Comparison of ENCODE assay signal across 21 cellular contexts in the genomic region with DNA sequence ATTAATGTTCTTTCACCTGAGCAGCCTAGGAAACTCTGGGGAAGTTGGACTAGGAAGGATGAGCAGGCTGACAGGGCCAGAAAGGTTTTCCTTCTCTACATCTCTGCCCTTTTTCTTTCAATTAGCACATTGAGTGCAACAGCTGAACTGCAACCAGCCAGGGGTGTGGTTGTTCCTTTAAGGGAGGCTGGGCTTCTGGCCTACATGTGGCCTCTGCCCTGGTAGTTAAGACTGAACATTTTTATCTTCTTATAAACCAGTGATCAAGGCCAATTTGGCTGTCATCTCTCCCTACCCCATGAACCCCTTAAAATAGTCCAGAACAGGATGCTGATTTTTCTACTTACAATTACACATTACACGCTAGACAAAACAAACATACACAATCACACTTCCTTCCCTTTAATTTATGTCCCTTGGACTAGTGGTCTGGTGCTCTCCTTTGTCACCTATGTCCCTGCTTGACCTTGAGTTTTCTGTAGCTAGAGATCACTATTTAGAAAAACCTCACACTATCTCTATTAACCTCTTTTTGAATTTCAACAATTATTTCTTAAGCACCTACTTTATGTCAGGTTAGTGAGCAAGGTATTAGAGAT.
DNase-seq lines count a peak whose midpoint lies in the region; ATAC-seq and TF ChIP-seq lines count a peak whose summit lies in the region.
"Had no signal": no experiment of that assay in that cellular context is flagged by ENCODE, and none has a peak within 500 bp of the region (broad histone marks: within the 10 kb centered on the region; RNA-seq: fewer than 3 reads in every experiment).

No MANE protein-coding gene starts in this region.

- H3K9me3 ChIP-seq in left ventricle myocardium inferior (replicated peaks) (peaks cover 4% of the 10 kb centered on the region), mucosa of descending colon (no peaks in the 10 kb centered on the region)
- H3K9me3 ChIP-seq: A549, BLaER1, esophagus squamous epithelium, prostate gland, tibial artery had no signal

- no peaks in the 10 kb centered on the region for H3K27me3 ChIP-seq in left ventricle myocardium inferior (ENCODE audit: low read depth)
- H3K27me3 ChIP-seq: BLaER1, esophagus squamous epithelium, tibial artery had no signal

- H3K4me1 ChIP-seq in left ventricle myocardium inferior (peaks cover 30% of the 10 kb centered on the region), mucosa of descending colon (ENCODE audit: low read depth) (peaks cover 15% of the 10 kb centered on the region)
- H3K4me1 ChIP-seq: BLaER1, prostate gland had no signal

- H3K27ac ChIP-seq in left ventricle myocardium inferior (replicated peaks), result no peak overlapping the region
- H3K27ac ChIP-seq: A549, BLaER1, esophagus squamous epithelium, prostate gland, tibial artery, VCaP had no signal

- H3K4me3 ChIP-seq in left ventricle myocardium inferior (no peak overlapping the region), mucosa of descending colon (no peak overlapping the region)
- H3K4me3 ChIP-seq: A549, BLaER1, esophagus squamous epithelium, prostate gland, tibial artery had no signal

- DNase-seq in Right ventricle myocardium superior (no peak), left ventricle myocardium inferior (no peak), mucosa of descending colon (peak in 1 of 3 donors; percentile 34), NCI-H2081 (lab: John Stamatoyannopoulos, UW) (no peak), SHP77 treated with DMSO at 0.1 percent for 48 hours (lab: John Stamatoyannopoulos, UW) (no peak)
- DNase-seq in activated CD4-positive, alpha-beta T cell treated with anti-CD3 and anti-CD28 coated beads for 4 hours, result no peak
- DNase-seq: activated CD4-positive, alpha-beta T cell treated with anti-CD3 and anti-CD28 coated beads, Interleukin-2, amount 10 ng/mL, durations not matched to agents 7 days and 5 days; esophagus squamous epithelium; Kasumi-1; NCI-H1092 treated with DMSO at 0.1 percent for 48 hours; NCI-H2081 treated with DMSO at 0.1 percent for 48 hours; stimulated activated CD4-positive, alpha-beta T cell treated with anti-CD3 and anti-CD28 coated beads, Interleukin-2, amount 100 ng/mL, for 48 hours; stimulated activated naive CD8-positive, alpha-beta T cell treated with anti-CD3 and anti-CD28 coated beads, Interleukin-15, Interleukin-2, amounts not matched to agents 100 U/mL and 50 U/mL, for 24 hours; tibial artery had no signal

- ATAC-seq in Right ventricle myocardium superior (ENCODE audit: poor library complexity) (peak; percentile 73), esophagus mucosa (peak; percentile 45), mucosa of descending colon (peak; percentile 81), GM21381 (IDR thresholded peaks at IDR 0.05; ENCODE audit: unreplicated experiment) (no peak)
- ATAC-seq: A549; activated naive CD4-positive, alpha-beta T cell treated with anti-CD3 and anti-CD28 coated beads, Interleukin-2, amount 50 U/mL, for 72 hours; stimulated activated naive CD8-positive, alpha-beta T cell treated with anti-CD3 and anti-CD28 coated beads, Interleukin-15, Interleukin-2, amounts not matched to agents 100 U/mL and 50 U/mL, for 24 hours had no signal

- intact Hi-C loops in Right ventricle myocardium superior (cut with DNase I), result no loop called here
- intact Hi-C loops in left ventricle myocardium inferior (cut with micrococcal nuclease), result no loop called here
- intact Hi-C loops in mucosa of descending colon (cut with DNase I, micrococcal nuclease), result no loop called here

- TF ChIP-seq CTCF in left ventricle myocardium inferior (IDR thresholded peaks at IDR 0.05; ENCODE audit: borderline replicate concordance) (no peak), mucosa of descending colon (IDR thresholded peaks at IDR 0.05) (no peak)

- no peaks in the 10 kb centered on the region for H3K36me3 ChIP-seq in left ventricle myocardium inferior
- no peaks in the 10 kb centered on the region for H3K36me3 ChIP-seq in mucosa of descending colon (ENCODE audit: low read depth)
- H3K36me3 ChIP-seq: BLaER1, prostate gland, tibial artery had no signal
